ENCODE assay signal across 9 cellular contexts in genomic region chr2:15142069-15142689, GRCh38.
A peak's percentile ranks its signal among the peaks of the same experiment; 100 is the strongest.
DNase-seq lines count a peak whose midpoint lies in the region; ATAC-seq and TF ChIP-seq lines count a peak whose summit lies in the region.
"Had no signal": no experiment of that assay in that cellular context is flagged by ENCODE, and none has a peak within 500 bp of the region (broad histone marks: within the 10 kb centered on the region; RNA-seq: fewer than 3 reads in every experiment).

No MANE protein-coding gene starts in this region.

- H2BK5ac ChIP-seq in mesendoderm (ENCODE audit: low read length) = no peak overlapping the region

- H4K8ac ChIP-seq in mesendoderm (ENCODE audit: low read depth, low read length) = no peak overlapping the region

- no peaks in the 10 kb centered on the region for H3K79me1 ChIP-seq in mesendoderm (ENCODE audit: low read length)

- H3K4me1 ChIP-seq in mesendoderm (ENCODE audit: control insufficient read depth, low read depth, low read length) = peaks cover 4% of the 10 kb centered on the region

- no peaks in the 10 kb centered on the region for H3K79me2 ChIP-seq in mesendoderm (ENCODE audit: control insufficient read depth, insufficient read depth, low read length)

- TF ChIP-seq POLR2A in GM18505 (IDR thresholded peaks at IDR 0.05; ENCODE audit: borderline replicate concordance, extremely low read depth, insufficient read depth, insufficient read length) = peak; percentile 32

- no peak overlapping the region for H3K9ac ChIP-seq in mesendoderm (ENCODE audit: low read length)

- no peak overlapping the region for H4K5ac ChIP-seq in mesendoderm (ENCODE audit: low read length)

- H3K4ac ChIP-seq in mesendoderm (ENCODE audit: low read depth, low read length) = no peak overlapping the region

- ATAC-seq in GM18505 (IDR thresholded peaks at IDR 0.05; ENCODE audit: unreplicated experiment) (peak; percentile 99), HG02759 (IDR thresholded peaks at IDR 0.05; ENCODE audit: unreplicated experiment) (peak; percentile 100), omental fat pad (ENCODE audit: low FRiP score) (no peak)

- H3K4me3 ChIP-seq in mesendoderm (ENCODE audit: low read length) = no peak overlapping the region
- H3K4me3 ChIP-seq: SK-N-MC had no signal

- no peaks in the 10 kb centered on the region for H3K27me3 ChIP-seq in mesendoderm (ENCODE audit: insufficient read depth, low read length, poor library complexity)

- H2BK120ac ChIP-seq in mesendoderm (ENCODE audit: low read depth, low read length) = no peak overlapping the region

- H3K56ac ChIP-seq in mesendoderm (ENCODE audit: low read length) = no peak overlapping the region

- no peaks in the 10 kb centered on the region for H3K36me3 ChIP-seq in mesendoderm (ENCODE audit: control insufficient read depth, insufficient read depth, low read length)

- no peak overlapping the region for H2BK15ac ChIP-seq in mesendoderm (replicated peaks; ENCODE audit: low read depth)

- no peak overlapping the region for H3K27ac ChIP-seq in mesendoderm (ENCODE audit: low read depth, low read length)
- H3K27ac ChIP-seq: SK-N-MC had no signal

- WGBS in mesendoderm (ENCODE audit: extremely low coverage, insufficient coverage, low lambda C conversion rate) = no CpG with 5 or more reads among the region's 14 CpGs

- no peak overlapping the region for H3K18ac ChIP-seq in mesendoderm (ENCODE audit: low read length)

- H2AK5ac ChIP-seq in mesendoderm (ENCODE audit: low read length) = no peak overlapping the region

- no peak overlapping the region for H3K23ac ChIP-seq in mesendoderm (ENCODE audit: low read length)

- TF ChIP-seq CTCF in omental fat pad (IDR thresholded peaks at IDR 0.05) = no peak

- H3K4me2 ChIP-seq in mesendoderm (ENCODE audit: low read length) = no peak overlapping the region

- DNase-seq in NCI-H510A (lab: John Stamatoyannopoulos, UW) (peak; percentile 66), mesendoderm (peak; percentile 90), middle frontal gyrus (ENCODE audit: extremely low spot score, low spot score) (no peak), NCI-H2227 (lab: John Stamatoyannopoulos, UW; ENCODE audit: unreplicated experiment) (no peak), omental fat pad (ENCODE audit: low spot score) (no peak)
- DNase-seq in activated CD8-positive, alpha-beta memory T cell treated with anti-CD3 and anti-CD28 coated beads, Interleukin-2, amount 50 U/mL, for 4 hours = peak; percentile 59

Comparison
In these comparisons a context has a peak if more than half of its experiments do, and no peak if none do; other contexts are left out.
1. DNase-seq: peak in NCI-H510A (single experiment), activated CD8-positive, alpha-beta memory T cell treated with anti-CD3 and anti-CD28 coated beads, Interleukin-2, amount 50 U/mL, for 4 hours (single experiment) and mesendoderm (single experiment); none in middle frontal gyrus (single experiment), NCI-H2227 (single experiment) and omental fat pad (single experiment).